Comparison of ENCODE assay signal across 1 cellular context in the genomic region with DNA sequence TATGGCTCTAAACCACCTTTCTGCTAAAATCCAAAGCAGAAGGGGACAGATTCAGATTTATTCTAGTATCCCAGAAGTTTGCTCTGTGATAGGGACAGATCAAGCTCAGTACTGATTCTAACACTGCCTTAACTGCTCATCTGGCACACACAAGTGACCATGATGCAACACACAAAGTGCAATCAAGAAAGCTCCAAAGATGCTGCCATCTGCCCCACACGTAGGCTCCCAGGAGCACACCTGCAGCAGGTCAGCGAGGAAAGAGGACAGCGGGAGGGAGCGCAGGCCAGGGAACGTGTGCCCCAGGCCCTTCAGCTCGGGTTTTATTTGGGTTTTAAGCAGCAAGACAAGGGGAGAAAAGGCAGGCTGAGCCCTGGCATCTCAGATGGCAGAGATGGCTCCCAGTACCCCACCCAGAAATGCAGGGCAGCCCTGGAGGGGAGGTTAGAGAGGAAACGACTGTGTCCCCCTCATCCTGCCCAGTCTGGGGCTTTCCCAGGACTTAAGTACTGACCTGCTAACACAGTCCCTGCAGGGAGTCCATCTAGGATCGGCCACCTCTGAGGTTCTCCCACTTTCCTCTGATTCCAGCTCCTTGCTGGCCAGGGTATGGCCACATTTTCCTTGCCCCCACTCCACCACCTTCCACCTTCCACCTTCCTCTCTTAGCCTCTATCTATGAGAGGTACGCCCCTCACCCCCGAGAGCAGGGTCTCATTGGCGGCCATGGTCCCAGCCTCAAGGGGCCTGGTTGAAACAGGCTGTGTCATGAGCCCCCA.
TF ChIP-seq lines count a peak whose summit lies in the region.

No MANE protein-coding gene starts in this region.

TF ChIP-seq in GM23338, 12 proteins besides CTCF, POLR2A, EP300 and RAD21 (continued from another document):
- TF ChIP-seq, protein P1, sequence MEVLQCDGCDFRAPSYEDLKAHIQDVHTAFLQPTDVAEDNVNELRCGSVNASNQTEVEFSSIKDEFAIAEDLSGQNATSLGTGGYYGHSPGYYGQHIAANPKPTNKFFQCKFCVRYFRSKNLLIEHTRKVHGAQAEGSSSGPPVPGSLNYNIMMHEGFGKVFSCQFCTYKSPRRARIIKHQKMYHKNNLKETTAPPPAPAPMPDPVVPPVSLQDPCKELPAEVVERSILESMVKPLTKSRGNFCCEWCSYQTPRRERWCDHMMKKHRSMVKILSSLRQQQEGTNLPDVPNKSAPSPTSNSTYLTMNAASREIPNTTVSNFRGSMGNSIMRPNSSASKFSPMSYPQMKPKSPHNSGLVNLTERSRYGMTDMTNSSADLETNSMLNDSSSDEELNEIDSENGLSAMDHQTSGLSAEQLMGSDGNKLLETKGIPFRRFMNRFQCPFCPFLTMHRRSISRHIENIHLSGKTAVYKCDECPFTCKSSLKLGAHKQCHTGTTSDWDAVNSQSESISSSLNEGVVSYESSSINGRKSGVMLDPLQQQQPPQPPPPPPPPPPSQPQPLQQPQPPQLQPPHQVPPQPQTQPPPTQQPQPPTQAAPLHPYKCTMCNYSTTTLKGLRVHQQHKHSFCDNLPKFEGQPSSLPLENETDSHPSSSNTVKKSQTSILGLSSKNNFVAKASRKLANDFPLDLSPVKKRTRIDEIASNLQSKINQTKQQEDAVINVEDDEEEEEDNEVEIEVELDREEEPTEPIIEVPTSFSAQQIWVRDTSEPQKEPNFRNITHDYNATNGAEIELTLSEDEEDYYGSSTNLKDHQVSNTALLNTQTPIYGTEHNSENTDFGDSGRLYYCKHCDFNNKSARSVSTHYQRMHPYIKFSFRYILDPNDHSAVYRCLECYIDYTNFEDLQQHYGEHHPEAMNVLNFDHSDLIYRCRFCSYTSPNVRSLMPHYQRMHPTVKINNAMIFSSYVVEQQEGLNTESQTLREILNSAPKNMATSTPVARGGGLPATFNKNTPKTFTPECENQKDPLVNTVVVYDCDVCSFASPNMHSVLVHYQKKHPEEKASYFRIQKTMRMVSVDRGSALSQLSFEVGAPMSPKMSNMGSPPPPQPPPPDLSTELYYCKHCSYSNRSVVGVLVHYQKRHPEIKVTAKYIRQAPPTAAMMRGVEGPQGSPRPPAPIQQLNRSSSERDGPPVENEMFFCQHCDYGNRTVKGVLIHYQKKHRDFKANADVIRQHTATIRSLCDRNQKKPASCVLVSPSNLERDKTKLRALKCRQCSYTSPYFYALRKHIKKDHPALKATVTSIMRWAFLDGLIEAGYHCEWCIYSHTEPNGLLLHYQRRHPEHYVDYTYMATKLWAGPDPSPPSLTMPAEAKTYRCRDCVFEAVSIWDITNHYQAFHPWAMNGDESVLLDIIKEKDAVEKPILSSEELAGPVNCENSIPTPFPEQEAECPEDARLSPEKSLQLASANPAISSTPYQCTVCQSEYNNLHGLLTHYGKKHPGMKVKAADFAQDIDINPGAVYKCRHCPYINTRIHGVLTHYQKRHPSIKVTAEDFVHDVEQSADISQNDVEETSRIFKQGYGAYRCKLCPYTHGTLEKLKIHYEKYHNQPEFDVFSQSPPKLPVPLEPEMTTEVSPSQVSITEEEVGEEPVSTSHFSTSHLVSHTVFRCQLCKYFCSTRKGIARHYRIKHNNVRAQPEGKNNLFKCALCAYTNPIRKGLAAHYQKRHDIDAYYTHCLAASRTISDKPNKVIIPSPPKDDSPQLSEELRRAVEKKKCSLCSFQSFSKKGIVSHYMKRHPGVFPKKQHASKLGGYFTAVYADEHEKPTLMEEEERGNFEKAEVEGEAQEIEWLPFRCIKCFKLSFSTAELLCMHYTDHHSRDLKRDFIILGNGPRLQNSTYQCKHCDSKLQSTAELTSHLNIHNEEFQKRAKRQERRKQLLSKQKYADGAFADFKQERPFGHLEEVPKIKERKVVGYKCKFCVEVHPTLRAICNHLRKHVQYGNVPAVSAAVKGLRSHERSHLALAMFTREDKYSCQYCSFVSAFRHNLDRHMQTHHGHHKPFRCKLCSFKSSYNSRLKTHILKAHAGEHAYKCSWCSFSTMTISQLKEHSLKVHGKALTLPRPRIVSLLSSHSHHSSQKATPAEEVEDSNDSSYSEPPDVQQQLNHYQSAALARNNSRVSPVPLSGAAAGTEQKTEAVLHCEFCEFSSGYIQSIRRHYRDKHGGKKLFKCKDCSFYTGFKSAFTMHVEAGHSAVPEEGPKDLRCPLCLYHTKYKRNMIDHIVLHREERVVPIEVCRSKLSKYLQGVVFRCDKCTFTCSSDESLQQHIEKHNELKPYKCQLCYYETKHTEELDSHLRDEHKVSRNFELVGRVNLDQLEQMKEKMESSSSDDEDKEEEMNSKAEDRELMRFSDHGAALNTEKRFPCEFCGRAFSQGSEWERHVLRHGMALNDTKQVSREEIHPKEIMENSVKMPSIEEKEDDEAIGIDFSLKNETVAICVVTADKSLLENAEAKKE (CRISPR knock-in tag; IDR thresholded peaks at IDR 0.05), result no peak
- no peak for TF ChIP-seq EZH2phosphoT487 (IDR thresholded peaks at IDR 0.05; ENCODE audit: unreplicated experiment)
TF ChIP-seq in GM23338: peak in this region for 0.
